Comparison of ENCODE assay signal across 21 cellular contexts in the genomic region with DNA sequence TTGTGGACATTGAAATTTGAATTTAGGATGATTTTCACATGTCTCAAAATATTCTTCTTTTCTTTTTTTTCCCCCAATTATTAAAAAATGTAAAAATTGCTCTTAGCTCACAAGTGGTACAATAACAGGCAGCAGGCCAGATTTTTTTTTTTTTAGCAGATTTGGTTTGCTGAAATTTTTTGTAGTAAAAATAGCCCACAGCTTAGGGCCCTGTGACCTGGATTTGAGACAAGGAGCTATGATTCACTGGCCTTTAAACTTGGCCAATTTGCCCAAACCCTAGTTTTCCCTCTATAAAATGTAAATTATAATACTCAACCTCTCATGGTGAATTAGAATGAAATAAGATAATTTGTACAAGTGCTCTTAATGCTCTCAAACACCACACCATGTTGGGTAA.
DNase-seq lines count a peak whose midpoint lies in the region; ATAC-seq and TF ChIP-seq lines count a peak whose summit lies in the region.
"Had no signal": no experiment of that assay in that cellular context is flagged by ENCODE, and none has a peak within 500 bp of the region (broad histone marks: within the 10 kb centered on the region; RNA-seq: fewer than 3 reads in every experiment).

No MANE protein-coding gene starts in this region.

- H3K27me3 ChIP-seq in left ventricle myocardium inferior (ENCODE audit: low read depth): no peaks in the 10 kb centered on the region
- no peaks in the 10 kb centered on the region for H3K27me3 ChIP-seq in adrenal gland
- H3K27me3 ChIP-seq in MM.1S (replicated peaks; ENCODE audit: insufficient read depth, low read length): no peaks in the 10 kb centered on the region

- H2AFZ ChIP-seq in MM.1S (ENCODE audit: low read length): no peak overlapping the region

- no peak for DNase-seq in Right ventricle myocardium superior
- no peak for DNase-seq in left ventricle myocardium inferior
- DNase-seq in adrenal gland: peak in 6 of 7 donors; percentile 31 to 55 (median 40)
- DNase-seq in foreskin melanocyte: peak; percentile 12
- no peak for DNase-seq in islet precursor cell
- no peak for DNase-seq in MM.1S
- no peak for DNase-seq in COLO668 (lab: John Stamatoyannopoulos, UW; ENCODE audit: unreplicated experiment)
- DNase-seq: 8988T; ACHN; AML-193; C1 segment of cervical spinal cord; Caco-2; CD4-positive, alpha-beta memory T cell; EL; GF-D8; NCI-H2029 treated with DMSO at 0.1 percent for 48 hours; NCI-H2227 treated with DMSO at 0.1 percent for 48 hours; NCI-H526 treated with DMSO at 0.1 percent for 48 hours; RPMI8226; SHP77 had no signal

- H3K9me2 ChIP-seq in MM.1S (replicated peaks; ENCODE audit: insufficient read depth, low read length): no peaks in the 10 kb centered on the region

- H3K4me3 ChIP-seq in left ventricle myocardium inferior (no peak overlapping the region), adrenal gland (no peak overlapping the region), MM.1S (ENCODE audit: low read length) (no peak overlapping the region)

- H3K27ac ChIP-seq in left ventricle myocardium inferior (replicated peaks) (no peak overlapping the region), adrenal gland (peak overlapping the region in 2 of 5 donors; percentile 18 to 33), MM.1S (ENCODE audit: low read length) (no peak overlapping the region)

- no peaks in the 10 kb centered on the region for H3K79me2 ChIP-seq in MM.1S (ENCODE audit: low read length)

- H3K9ac ChIP-seq in MM.1S (ENCODE audit: low read length): no peak overlapping the region

- H3K4me1 ChIP-seq in left ventricle myocardium inferior (peaks cover 32% of the 10 kb centered on the region), adrenal gland (replicated peaks in 1 of 2) (peaks cover 27 to 35% of the 10 kb centered on the region in 2 donors), MM.1S (ENCODE audit: low read length) (no peaks in the 10 kb centered on the region)
- H3K4me1 ChIP-seq: Caco-2 had no signal

- H3K4me2 ChIP-seq in MM.1S (ENCODE audit: low read depth, low read length): no peak overlapping the region

- H4K20me1 ChIP-seq in MM.1S (ENCODE audit: insufficient read depth, low read length): no peaks in the 10 kb centered on the region

- no peaks in the 10 kb centered on the region for H3K36me3 ChIP-seq in left ventricle myocardium inferior
- H3K36me3 ChIP-seq in adrenal gland (replicated peaks in 1 of 2): no peaks in the 10 kb centered on the region
- H3K36me3 ChIP-seq in MM.1S (replicated peaks; ENCODE audit: insufficient read depth, low read length): no peaks in the 10 kb centered on the region

- no peak for TF ChIP-seq POLR2A in adrenal gland (IDR thresholded peaks at IDR 0.05)

- no peaks in the 10 kb centered on the region for H3F3A ChIP-seq in MM.1S (ENCODE audit: insufficient read depth, low read length)

- no peaks in the 10 kb centered on the region for H3K9me3 ChIP-seq in left ventricle myocardium inferior (replicated peaks)
- H3K9me3 ChIP-seq in adrenal gland (replicated peaks in 1 of 3): no peaks in the 10 kb centered on the region
- no peaks in the 10 kb centered on the region for H3K9me3 ChIP-seq in MM.1S (replicated peaks; ENCODE audit: insufficient read depth, low read length)
- H3K9me3 ChIP-seq: Caco-2 had no signal

- intact Hi-C loops in Right ventricle myocardium superior (cut with DNase I): no loop called here
- intact Hi-C loops in left ventricle myocardium inferior (cut with micrococcal nuclease): no loop called here
- intact Hi-C loops in adrenal gland (cut with DNase I): no loop called here

- TF ChIP-seq CTCF in left ventricle myocardium inferior (IDR thresholded peaks at IDR 0.05; ENCODE audit: borderline replicate concordance): no peak
- no peak for TF ChIP-seq CTCF in adrenal gland (IDR thresholded peaks at IDR 0.05)
- TF ChIP-seq CTCF in MM.1S (IDR thresholded peaks at IDR 0.05; ENCODE audit: low read length): no peak

- peak; percentile 23 for ATAC-seq in Right ventricle myocardium superior (ENCODE audit: poor library complexity)
- ATAC-seq in HG02588 (IDR thresholded peaks at IDR 0.05; ENCODE audit: unreplicated experiment): no peak

Comparison
In these comparisons a context has a peak if more than half of its experiments do, and no peak if none do; other contexts are left out.
1. DNase-seq: peak in adrenal gland (6 of 7) and foreskin melanocyte (single experiment); none in Right ventricle myocardium superior (single experiment), left ventricle myocardium inferior (single experiment), islet precursor cell (single experiment), MM.1S (single experiment) and COLO668 (single experiment).